ENCODE assay signal across 8 cellular contexts in the genomic region with DNA sequence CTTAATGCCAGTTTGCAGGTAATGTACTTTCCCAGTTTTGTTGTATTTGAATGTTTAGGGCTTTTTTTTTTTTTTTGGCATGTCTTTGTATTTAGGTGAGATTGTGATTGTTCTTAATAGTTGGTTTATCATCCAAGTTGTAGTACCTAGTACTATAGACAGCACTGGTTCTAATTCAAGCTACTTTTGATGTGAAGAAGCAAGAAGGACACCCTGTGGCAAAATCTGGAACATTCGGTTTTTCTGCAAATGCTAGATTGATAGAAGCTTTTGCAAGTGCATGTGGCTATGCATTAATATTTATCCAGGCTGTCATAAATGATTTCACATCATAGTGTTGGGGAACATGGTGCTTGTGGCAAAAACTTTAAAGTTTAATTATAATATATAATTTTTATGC.
DNase-seq lines count a peak whose midpoint lies in the region; ATAC-seq and TF ChIP-seq lines count a peak whose summit lies in the region.

No MANE protein-coding gene starts in this region.

- H3K36me3 Mint-ChIP-seq in activated naive CD4-positive, alpha-beta T cell treated with anti-CD3 and anti-CD28 coated beads for 36 hours (ENCODE audit: low read depth): no peaks in the 10 kb centered on the region
- no peaks in the 10 kb centered on the region for H3K36me3 Mint-ChIP-seq in activated naive CD4-positive, alpha-beta T cell treated with anti-CD3 and anti-CD28 coated beads, Interleukin-2, amount 10 ng/mL, durations not matched to agents 7 days and 5 days
- H3K36me3 Mint-ChIP-seq in endodermal cell (ENCODE audit: low read depth): no peaks in the 10 kb centered on the region

- intact Hi-C loops in activated naive CD4-positive, alpha-beta T cell treated with anti-CD3 and anti-CD28 coated beads for 36 hours (cut with micrococcal nuclease): loop anchor here (10.0 kb wide), 2 partner anchors 579 to 639 kb away; no protein-coding TSS in a partner anchor

- H3K4me1 Mint-ChIP-seq in activated naive CD4-positive, alpha-beta T cell treated with anti-CD3 and anti-CD28 coated beads for 36 hours (ENCODE audit: low read depth): no peaks in the 10 kb centered on the region
- no peaks in the 10 kb centered on the region for H3K4me1 Mint-ChIP-seq in activated naive CD4-positive, alpha-beta T cell treated with anti-CD3 and anti-CD28 coated beads, Interleukin-2, amount 10 ng/mL, durations not matched to agents 7 days and 5 days
- peaks cover 26% of the 10 kb centered on the region for H3K4me1 Mint-ChIP-seq in endodermal cell

- H3K4me3 Mint-ChIP-seq in activated naive CD4-positive, alpha-beta T cell treated with anti-CD3 and anti-CD28 coated beads for 36 hours: no peak overlapping the region
- H3K4me3 Mint-ChIP-seq in activated naive CD4-positive, alpha-beta T cell treated with anti-CD3 and anti-CD28 coated beads, Interleukin-2, amount 10 ng/mL, durations not matched to agents 7 days and 5 days: no peak overlapping the region
- H3K4me3 Mint-ChIP-seq in endodermal cell: no peak overlapping the region

- no peak overlapping the region for H3K27ac ChIP-seq in endodermal cell (ENCODE audit: low read depth, low read length)

- TF ChIP-seq CTCF in endodermal cell (conservative IDR thresholded peaks at IDR 0.05): peak; percentile 75

- H3K4me1 ChIP-seq in endodermal cell (ENCODE audit: control insufficient read depth, insufficient read depth, low read length): peaks cover 6% of the 10 kb centered on the region

- no peak overlapping the region for H3K4me3 ChIP-seq in endodermal cell (ENCODE audit: low read length)

- H3K9me3 ChIP-seq in endodermal cell (ENCODE audit: control insufficient read depth, low read length): no peaks in the 10 kb centered on the region

- no peak overlapping the region for H3K9ac ChIP-seq in endodermal cell (ENCODE audit: extremely low read depth, low read length, poor library complexity, severe bottlenecking)

- peaks cover 6% of the 10 kb centered on the region for H3K27me3 Mint-ChIP-seq in activated naive CD4-positive, alpha-beta T cell treated with anti-CD3 and anti-CD28 coated beads for 36 hours (ENCODE audit: low read depth)
- H3K27me3 Mint-ChIP-seq in activated naive CD4-positive, alpha-beta T cell treated with anti-CD3 and anti-CD28 coated beads, Interleukin-2, amount 10 ng/mL, durations not matched to agents 7 days and 5 days: no peaks in the 10 kb centered on the region
- H3K27me3 Mint-ChIP-seq in endodermal cell (ENCODE audit: insufficient read depth): no peaks in the 10 kb centered on the region

- ATAC-seq in GM19324 (IDR thresholded peaks at IDR 0.05; ENCODE audit: low FRiP score, unreplicated experiment): no peak

- H3K36me3 ChIP-seq in endodermal cell (ENCODE audit: control insufficient read depth, insufficient read depth, low read length): no peaks in the 10 kb centered on the region

- no peak overlapping the region for H3K27ac Mint-ChIP-seq in activated naive CD4-positive, alpha-beta T cell treated with anti-CD3 and anti-CD28 coated beads for 36 hours
- H3K27ac Mint-ChIP-seq in activated naive CD4-positive, alpha-beta T cell treated with anti-CD3 and anti-CD28 coated beads, Interleukin-2, amount 10 ng/mL, durations not matched to agents 7 days and 5 days: no peak overlapping the region
- H3K27ac Mint-ChIP-seq in endodermal cell: no peak overlapping the region

- WGBS in endodermal cell (ENCODE audit: insufficient coverage in 1 of 2, insufficient read length in 1 of 2), 2 experiments: 37% methylated on average over 1 of the region's 1 CpG; no CpG with 5 or more reads in 1 of the 2 experiments

- H3K27me3 ChIP-seq in endodermal cell (ENCODE audit: control insufficient read depth, insufficient read depth, low read length, poor library complexity, severe bottlenecking): no peaks in the 10 kb centered on the region

- CTCF ChIA-PET in activated naive CD4-positive, alpha-beta T cell treated with anti-CD3 and anti-CD28 coated beads for 36 hours (lab: Charles Lee): interaction anchor here (0.6 to 0.7 kb wide), 2 partner anchors 476 to 587 kb away, joined by 3 to 4 read pairs; no protein-coding TSS in a partner anchor
- CTCF ChIA-PET in activated naive CD4-positive, alpha-beta T cell treated with anti-CD3 and anti-CD28 coated beads, Interleukin-2, amount 10 ng/mL, durations not matched to agents 7 days and 5 days (lab: Charles Lee): interaction anchor here (0.6 kb wide), 2 partner anchors 578 to 582 kb away, joined by 3 read pairs; no protein-coding TSS in a partner anchor

- DNase-seq in activated naive CD4-positive, alpha-beta T cell treated with anti-CD3 and anti-CD28 coated beads for 36 hours: peak; percentile 7
- no peak for DNase-seq in activated naive CD4-positive, alpha-beta T cell treated with anti-CD3 and anti-CD28 coated beads, Interleukin-2, amount 10 ng/mL, durations not matched to agents 7 days and 5 days
- peak; percentile 16 for DNase-seq in NCI-H345 treated with DMSO at 0.1 percent for 48 hours (lab: John Stamatoyannopoulos, UW; ENCODE audit: unreplicated experiment)
- DNase-seq in endodermal cell: no peak
- peak; percentile 73 for DNase-seq in superior temporal gyrus (ENCODE audit: extremely low spot score)
- DNase-seq in activated T-cell treated with anti-CD3 and anti-CD28 coated beads, Interleukin-2, amount 50 U/mL, for 1 hour: no peak
- no peak for DNase-seq in GF-D8 (lab: John Stamatoyannopoulos, UW)

- no peaks in the 10 kb centered on the region for H3K9me3 Mint-ChIP-seq in activated naive CD4-positive, alpha-beta T cell treated with anti-CD3 and anti-CD28 coated beads for 36 hours
- no peaks in the 10 kb centered on the region for H3K9me3 Mint-ChIP-seq in activated naive CD4-positive, alpha-beta T cell treated with anti-CD3 and anti-CD28 coated beads, Interleukin-2, amount 10 ng/mL, durations not matched to agents 7 days and 5 days
- H3K9me3 Mint-ChIP-seq in endodermal cell: no peaks in the 10 kb centered on the region

Comparison
In these comparisons a context has a peak if more than half of its experiments do, and no peak if none do; other contexts are left out.
1. DNase-seq: peak in activated naive CD4-positive, alpha-beta T cell treated with anti-CD3 and anti-CD28 coated beads for 36 hours (single experiment), NCI-H345 treated with DMSO at 0.1 percent for 48 hours (single experiment) and superior temporal gyrus (single experiment); none in activated naive CD4-positive, alpha-beta T cell treated with anti-CD3 and anti-CD28 coated beads, Interleukin-2, amount 10 ng/mL, durations not matched to agents 7 days and 5 days (single experiment), endodermal cell (single experiment), activated T-cell treated with anti-CD3 and anti-CD28 coated beads, Interleukin-2, amount 50 U/mL, for 1 hour (single experiment) and GF-D8 (single experiment).